In genomic region chr5:111738118-111738517, GRCh38 we compare ENCODE assay signal across 24 cellular contexts. TPM values are rescaled to one million over a fixed set of nuclear protein-coding genes. Genes with fewer than 3 reads are reported as not detected.
DNase-seq lines count a peak whose midpoint lies in the region; ATAC-seq and TF ChIP-seq lines count a peak whose summit lies in the region.
"Had no signal": no experiment of that assay in that cellular context is flagged by ENCODE, and none has a peak within 500 bp of the region (broad histone marks: within the 10 kb centered on the region; RNA-seq: fewer than 3 reads in every experiment).

No MANE protein-coding gene starts in this region.

- ATAC-seq in GM23338 (no peak), WTC11 (no peak), left lobe of liver (peak; percentile 74), upper lobe of right lung (no peak), HG03039 (IDR thresholded peaks at IDR 0.05; ENCODE audit: unreplicated experiment) (no peak), GM18909 (IDR thresholded peaks at IDR 0.05; ENCODE audit: poor library complexity, unreplicated experiment) (no peak), GM19324 (IDR thresholded peaks at IDR 0.05; ENCODE audit: low FRiP score, unreplicated experiment) (no peak)
- ATAC-seq: activated CD8-positive, alpha-beta memory T cell treated with anti-CD3 and anti-CD28 coated beads, Interleukin-2, amount 10 ng/mL, durations not matched to agents 7 days and 5 days had no signal

- TF ChIP-seq CTCF in GM23338 (conservative IDR thresholded peaks at IDR 0.05; ENCODE audit: low read depth in 2 of 2) (no peak), WTC11 (IDR thresholded peaks at IDR 0.05) (no peak), upper lobe of right lung (IDR thresholded peaks at IDR 0.05) (no peak)

- H3K36me3 Mint-ChIP-seq in GM23338 (ENCODE audit: low read depth) (peaks cover 25% of the 10 kb centered on the region), WTC11 (peaks cover 18% of the 10 kb centered on the region)
- H3K36me3 Mint-ChIP-seq: activated CD8-positive, alpha-beta memory T cell treated with anti-CD3 and anti-CD28 coated beads, Interleukin-2, amount 10 ng/mL, durations not matched to agents 7 days and 5 days had no signal

- H3K4me1 Mint-ChIP-seq in GM23338 (peaks cover 78% of the 10 kb centered on the region), WTC11 (peaks cover 75% of the 10 kb centered on the region)

- no peaks in the 10 kb centered on the region for H3F3A ChIP-seq in GM23338 (replicated peaks; ENCODE audit: low read depth)

- no peaks in the 10 kb centered on the region for H3K27me3 ChIP-seq in GM23338 (ENCODE audit: insufficient read depth)
- no peaks in the 10 kb centered on the region for H3K27me3 ChIP-seq in upper lobe of right lung
- H3K27me3 ChIP-seq: neutrophil had no signal

- H3K27ac Mint-ChIP-seq in GM23338: peak overlapping the region; percentile 64
- H3K27ac Mint-ChIP-seq in WTC11: peak overlapping the region; percentile 83
- H3K27ac Mint-ChIP-seq: activated CD8-positive, alpha-beta memory T cell treated with anti-CD3 and anti-CD28 coated beads, Interleukin-2, amount 10 ng/mL, durations not matched to agents 7 days and 5 days; activated naive CD4-positive, alpha-beta T cell treated with anti-CD3 and anti-CD28 coated beads, Interleukin-2, amount 10 ng/mL, durations not matched to agents 7 days and 5 days; activated T-helper 1 cell treated with anti-CD3 and anti-CD28 coated beads, Interleukin-12 subunit alpha, Interleukin-12 subunit beta, Interleukin-2, Interleukin-4 antibody, amounts not matched to agents 30 ng/mL and 10 ng/mL and 1 ng/mL, durations not matched to agents 14 hours and 24 hours and 36 hours; T-helper 2 cell treated with Interferon-gamma antibody and Interleukin-4, amounts not matched to agents 5 μg/mL and 100 μg/mL, for 36 hours had no signal

- no peak overlapping the region for H2AFZ ChIP-seq in GM23338

- peaks cover 4% of the 10 kb centered on the region; the same call in 1 of the 2 replicates for H4K20me1 ChIP-seq in GM23338 (replicated peaks; ENCODE audit: insufficient read depth)

- POLR2A ChIA-PET in WTC11 (lab: Charles Lee): interaction anchor here (1.0 kb wide), 1 partner anchor 20 kb away, joined by 4 read pairs; no protein-coding TSS in a partner anchor

- peaks cover 81% of the 10 kb centered on the region for H3K79me2 ChIP-seq in GM23338 (replicated peaks; ENCODE audit: insufficient read depth)

- H3K4me3 Mint-ChIP-seq in GM23338: peak overlapping the region; percentile 3; the same call in 1 of the 3 replicates
- no peak overlapping the region for H3K4me3 Mint-ChIP-seq in WTC11
- H3K4me3 Mint-ChIP-seq: activated CD8-positive, alpha-beta memory T cell treated with anti-CD3 and anti-CD28 coated beads, Interleukin-2, amount 10 ng/mL, durations not matched to agents 7 days and 5 days; activated naive CD4-positive, alpha-beta T cell treated with anti-CD3 and anti-CD28 coated beads, Interleukin-2, amount 10 ng/mL, durations not matched to agents 7 days and 5 days; activated T-helper 1 cell treated with anti-CD3 and anti-CD28 coated beads, Interleukin-12 subunit alpha, Interleukin-12 subunit beta, Interleukin-2, Interleukin-4 antibody, amounts not matched to agents 30 ng/mL and 10 ng/mL and 1 ng/mL, durations not matched to agents 14 hours and 24 hours and 36 hours; T-helper 2 cell treated with Interferon-gamma antibody and Interleukin-4, amounts not matched to agents 5 μg/mL and 100 μg/mL, for 36 hours had no signal

- H3K27me3 Mint-ChIP-seq in GM23338 (ENCODE audit: insufficient read depth, low read depth, poor library complexity): peaks cover 8% of the 10 kb centered on the region
- H3K27me3 Mint-ChIP-seq in WTC11 (ENCODE audit: low read depth): no peaks in the 10 kb centered on the region

- H3K4me1 ChIP-seq in GM23338 (ENCODE audit: insufficient read depth): peaks cover 69% of the 10 kb centered on the region
- peaks cover 12% of the 10 kb centered on the region for H3K4me1 ChIP-seq in upper lobe of right lung

- no peak for DNase-seq in GM23338 (ENCODE audit: low spot score)
- no peak for DNase-seq in WTC11 (ENCODE audit: low spot score)
- no peak for DNase-seq in left lobe of liver (ENCODE audit: low spot score)
- peak; percentile 83 for DNase-seq in renal cortical epithelial cell (ENCODE audit: low read depth)
- no peak for DNase-seq in upper lobe of right lung
- DNase-seq: activated CD4-positive, alpha-beta T cell treated with anti-CD3 and anti-CD28 coated beads, Interleukin-2, amount 50 U/mL, for 1 hour; activated CD8-positive, alpha-beta memory T cell treated with anti-CD3 and anti-CD28 coated beads, Interleukin-2, amount 10 ng/mL, durations not matched to agents 7 days and 5 days; activated naive CD4-positive, alpha-beta T cell treated with anti-CD3 and anti-CD28 coated beads, Interleukin-2, amount 10 ng/mL, durations not matched to agents 7 days and 5 days; amygdala; GOT3; mammary epithelial cell; NCI-H1105; NCI-H1930; stimulated activated CD4-positive, alpha-beta T cell treated with anti-CD3 and anti-CD28 coated beads, Interleukin-12 subunit alpha, Interleukin-12 subunit beta, amount 100 ng/mL, for 4 hours; stimulated activated naive CD4-positive, alpha-beta T cell treated with Interleukin-2 at 50 U/mL for 16 hours had no signal

- no peaks in the 10 kb centered on the region for H3K9me3 Mint-ChIP-seq in GM23338
- no peaks in the 10 kb centered on the region for H3K9me3 Mint-ChIP-seq in WTC11
- H3K9me3 Mint-ChIP-seq: activated naive CD4-positive, alpha-beta T cell treated with anti-CD3 and anti-CD28 coated beads, Interleukin-2, amount 10 ng/mL, durations not matched to agents 7 days and 5 days; activated T-helper 1 cell treated with anti-CD3 and anti-CD28 coated beads, Interleukin-12 subunit alpha, Interleukin-12 subunit beta, Interleukin-2, Interleukin-4 antibody, amounts not matched to agents 30 ng/mL and 10 ng/mL and 1 ng/mL, durations not matched to agents 14 hours and 24 hours and 36 hours; T-helper 2 cell treated with Interferon-gamma antibody and Interleukin-4, amounts not matched to agents 5 μg/mL and 100 μg/mL, for 36 hours had no signal

- H3K27ac ChIP-seq in GM23338 (ENCODE audit: low read depth): peak overlapping the region; percentile 11; the same call in 1 of the 2 replicates
- H3K27ac ChIP-seq in upper lobe of right lung: no peak overlapping the region
- H3K27ac ChIP-seq: C4-2B, neutrophil, RWPE1, VCaP had no signal

- intact Hi-C loops in upper lobe of right lung (cut with DNase I): no loop called here

- CTCF ChIA-PET in WTC11 (lab: Charles Lee): no interaction called here

- peaks cover 12% of the 10 kb centered on the region; the same call in 1 of the 2 replicates for H3K36me3 ChIP-seq in GM23338 (ENCODE audit: insufficient read depth)
- H3K36me3 ChIP-seq in upper lobe of right lung: no peaks in the 10 kb centered on the region

- no peaks in the 10 kb centered on the region for H3K9me3 ChIP-seq in upper lobe of right lung
- H3K9me3 ChIP-seq: neutrophil had no signal

- no peak overlapping the region for H3K4me3 ChIP-seq in GM23338
- no peak overlapping the region for H3K4me3 ChIP-seq in upper lobe of right lung

- H3K9me2 ChIP-seq in GM23338 (ENCODE audit: insufficient read depth): no peaks in the 10 kb centered on the region

- peak overlapping the region; percentile 18; the same call in 1 of the 2 replicates for H3K4me2 ChIP-seq in GM23338

TF ChIP-seq in GM23338, 12 proteins besides CTCF, POLR2A, EP300 and RAD21 (continues in another document):
- no peak for TF ChIP-seq NANOG (IDR thresholded peaks at IDR 0.05; ENCODE audit: borderline replicate concordance)

TF ChIP-seq in WTC11, 78 proteins besides CTCF, POLR2A, EP300 and RAD21:
- TF ChIP-seq EMX1 (CRISPR knock-in tag; IDR thresholded peaks at IDR 0.05) (no peak), FOXK1 (CRISPR knock-in tag; IDR thresholded peaks at IDR 0.05) (no peak), ZNF512 (CRISPR knock-in tag; IDR thresholded peaks at IDR 0.05; ENCODE audit: borderline replicate concordance) (no peak), ATF1 (CRISPR knock-in tag; IDR thresholded peaks at IDR 0.05) (no peak), E2F5 (CRISPR knock-in tag; IDR thresholded peaks at IDR 0.05) (no peak), GTF2I (CRISPR knock-in tag; conservative IDR thresholded peaks at IDR 0.05) (no peak), CREM (CRISPR knock-in tag; IDR thresholded peaks at IDR 0.05) (no peak), TP53 (CRISPR knock-in tag; IDR thresholded peaks at IDR 0.05) (no peak)

RNA-seq across cellular contexts. Expression of gene NREP, which starts 18.9 kb away (rescaled TPM):
- total RNA-seq in GM23338 (2014; rRNA removed; shearing (Covaris generic)): 300 and 336 TPM in 2 replicates
- polyA plus RNA-seq in GM23338 (2016; fragmentation: Nextera tagmentation; extraction: Ambion mirVana): 260 and 264 TPM in 2 replicates
- total RNA-seq in WTC11 (2021): 160 to 172 TPM (median 168 TPM) in 3 replicates
- total RNA-seq in left lobe of liver: 3.2 TPM
- 50.5 and 85.8 TPM in 2 replicates for total RNA-seq in renal cortical epithelial cell
- 19.3 TPM for total RNA-seq in upper lobe of right lung
